ENCODE assay signal across 11 cellular contexts in genomic region chr2:58032016-58032750, GRCh38. TPM values are rescaled to one million over a fixed set of nuclear protein-coding genes. Genes with fewer than 3 reads are reported as not detected.
DNase-seq lines count a peak whose midpoint lies in the region; ATAC-seq and TF ChIP-seq lines count a peak whose summit lies in the region.
"Had no signal": no experiment of that assay in that cellular context is flagged by ENCODE, and none has a peak within 500 bp of the region (broad histone marks: within the 10 kb centered on the region; RNA-seq: fewer than 3 reads in every experiment).

No MANE protein-coding gene starts in this region.

- CTCF ChIA-PET in activated CD8-positive, alpha-beta T cell treated with anti-CD3 and anti-CD28 coated beads for 36 hours (lab: Charles Lee): no interaction called here

- TF ChIP-seq CTCF in astrocyte of the spinal cord (IDR thresholded peaks at IDR 0.05; ENCODE audit: low read depth, low read length) (no peak), foreskin fibroblast (IDR thresholded peaks at IDR 0.05; ENCODE audit: low read depth, low read length) (no peak)
- no peak for TF ChIP-seq CTCF in activated CD8-positive, alpha-beta T cell treated with anti-CD3 and anti-CD28 coated beads for 36 hours (IDR thresholded peaks at IDR 0.05)

- POLR2A ChIA-PET in activated CD8-positive, alpha-beta T cell treated with anti-CD3 and anti-CD28 coated beads for 36 hours (lab: Charles Lee): no interaction called here

- no peaks in the 10 kb centered on the region for H3K4me1 Mint-ChIP-seq in activated T-helper 17 cell treated with anti-CD3 and anti-CD28 coated beads, Interleukin-2, amount 50 U/mL, for 72 hours
- no peaks in the 10 kb centered on the region for H3K4me1 Mint-ChIP-seq in activated CD8-positive, alpha-beta T cell treated with anti-CD3 and anti-CD28 coated beads for 36 hours (ENCODE audit: low read depth)

- no peak overlapping the region for H3K4me3 Mint-ChIP-seq in activated T-helper 17 cell treated with anti-CD3 and anti-CD28 coated beads, Interleukin-2, amount 50 U/mL, for 72 hours
- H3K4me3 Mint-ChIP-seq in activated CD8-positive, alpha-beta T cell treated with anti-CD3 and anti-CD28 coated beads for 36 hours: no peak overlapping the region
- H3K4me3 Mint-ChIP-seq: activated T-helper 1 cell treated with anti-CD3 and anti-CD28 coated beads, Interleukin-12 subunit alpha, Interleukin-12 subunit beta, Interleukin-2, Interleukin-4 antibody, amounts not matched to agents 30 ng/mL and 10 ng/mL and 1 ng/mL, durations not matched to agents 14 hours and 24 hours and 36 hours had no signal

- ATAC-seq in GM18519 (IDR thresholded peaks at IDR 0.05; ENCODE audit: low FRiP score, unreplicated experiment): peak; percentile 54
- ATAC-seq in GM21786 (IDR thresholded peaks at IDR 0.05; ENCODE audit: unreplicated experiment): peak; percentile 78
- peak; percentile 55 for ATAC-seq in HG03457 (IDR thresholded peaks at IDR 0.05; ENCODE audit: unreplicated experiment)
- ATAC-seq in activated T-helper 17 cell treated with anti-CD3 and anti-CD28 coated beads, Interleukin-2, amount 50 U/mL, for 72 hours (replicated peaks): no peak
- no peak for ATAC-seq in activated CD8-positive, alpha-beta T cell treated with anti-CD3 and anti-CD28 coated beads for 36 hours

- no peak overlapping the region for H3K27ac Mint-ChIP-seq in activated T-helper 17 cell treated with anti-CD3 and anti-CD28 coated beads, Interleukin-2, amount 50 U/mL, for 72 hours
- no peak overlapping the region for H3K27ac Mint-ChIP-seq in activated CD8-positive, alpha-beta T cell treated with anti-CD3 and anti-CD28 coated beads for 36 hours
- H3K27ac Mint-ChIP-seq: activated T-helper 1 cell treated with anti-CD3 and anti-CD28 coated beads, Interleukin-12 subunit alpha, Interleukin-12 subunit beta, Interleukin-2, Interleukin-4 antibody, amounts not matched to agents 30 ng/mL and 10 ng/mL and 1 ng/mL, durations not matched to agents 14 hours and 24 hours and 36 hours had no signal

- intact Hi-C loops in activated CD8-positive, alpha-beta T cell treated with anti-CD3 and anti-CD28 coated beads for 36 hours (cut with micrococcal nuclease): no loop called here

- H3K27me3 Mint-ChIP-seq in activated T-helper 17 cell treated with anti-CD3 and anti-CD28 coated beads, Interleukin-2, amount 50 U/mL, for 72 hours: no peaks in the 10 kb centered on the region
- no peaks in the 10 kb centered on the region for H3K27me3 Mint-ChIP-seq in activated CD8-positive, alpha-beta T cell treated with anti-CD3 and anti-CD28 coated beads for 36 hours

- no peaks in the 10 kb centered on the region for H3K36me3 Mint-ChIP-seq in activated T-helper 17 cell treated with anti-CD3 and anti-CD28 coated beads, Interleukin-2, amount 50 U/mL, for 72 hours (ENCODE audit: low read depth)
- peaks cover 3% of the 10 kb centered on the region for H3K36me3 Mint-ChIP-seq in activated CD8-positive, alpha-beta T cell treated with anti-CD3 and anti-CD28 coated beads for 36 hours (ENCODE audit: low read depth)

- DNase-seq in astrocyte of the spinal cord (ENCODE audit: low read depth, low spot score) (peak; percentile 43), NCI-H82 (lab: John Stamatoyannopoulos, UW) (no peak), foreskin fibroblast (no peak)
- no peak for DNase-seq in activated CD8-positive, alpha-beta T cell treated with anti-CD3 and anti-CD28 coated beads for 36 hours
- DNase-seq: DMS79, tibial artery had no signal

- H3K4me3 ChIP-seq in astrocyte of the spinal cord (ENCODE audit: low read depth, low read length) (no peak overlapping the region), foreskin fibroblast (ENCODE audit: low read depth in 1 of 2, low read length in 2 of 2) (no peak overlapping the region)
- H3K4me3 ChIP-seq: tibial artery had no signal

- in situ Hi-C loops in astrocyte of the spinal cord (cut with HindIII; ENCODE audit: low sequenced_read_pairs): no loop called here

- no peaks in the 10 kb centered on the region for H3K9me3 Mint-ChIP-seq in activated T-helper 17 cell treated with anti-CD3 and anti-CD28 coated beads, Interleukin-2, amount 50 U/mL, for 72 hours
- H3K9me3 Mint-ChIP-seq in activated CD8-positive, alpha-beta T cell treated with anti-CD3 and anti-CD28 coated beads for 36 hours: no peaks in the 10 kb centered on the region
- H3K9me3 Mint-ChIP-seq: activated T-helper 1 cell treated with anti-CD3 and anti-CD28 coated beads, Interleukin-12 subunit alpha, Interleukin-12 subunit beta, Interleukin-2, Interleukin-4 antibody, amounts not matched to agents 30 ng/mL and 10 ng/mL and 1 ng/mL, durations not matched to agents 14 hours and 24 hours and 36 hours had no signal

RNA-seq across cellular contexts. Expression of gene VRK2, which starts 14.4 kb away (rescaled TPM):
- 10 to 100 TPM; 14.3 to 19.7 TPM for total RNA-seq in activated T-helper 17 cell treated with anti-CD3 and anti-CD28 coated beads, Interleukin-2, amount 50 U/mL, for 72 hours
- total RNA-seq in activated CD8-positive, alpha-beta T cell treated with anti-CD3 and anti-CD28 coated beads for 36 hours: 10 to 100 TPM; 17.7 to 18.3 TPM

Comparison
In these comparisons a context has a peak if more than half of its experiments do, and no peak if none do; other contexts are left out.
1. ATAC-seq: peak in GM18519 (single experiment), GM21786 (single experiment) and HG03457 (single experiment); none in activated T-helper 17 cell treated with anti-CD3 and anti-CD28 coated beads, Interleukin-2, amount 50 U/mL, for 72 hours (single experiment) and activated CD8-positive, alpha-beta T cell treated with anti-CD3 and anti-CD28 coated beads for 36 hours (single experiment).